Comparison of ENCODE assay signal across 1 cellular context in genomic region chr7:974820-975681, GRCh38.
TF ChIP-seq lines count a peak whose summit lies in the region.

TSS of gene COX19 (minus strand) at chr7:975549. CDS start at chr7:975509, 40 bp downstream.

TF ChIP-seq in K562, 482 proteins besides CTCF, POLR2A, EP300 and RAD21 (continued from another document and continues in another):
- TF ChIP-seq, protein P1, sequence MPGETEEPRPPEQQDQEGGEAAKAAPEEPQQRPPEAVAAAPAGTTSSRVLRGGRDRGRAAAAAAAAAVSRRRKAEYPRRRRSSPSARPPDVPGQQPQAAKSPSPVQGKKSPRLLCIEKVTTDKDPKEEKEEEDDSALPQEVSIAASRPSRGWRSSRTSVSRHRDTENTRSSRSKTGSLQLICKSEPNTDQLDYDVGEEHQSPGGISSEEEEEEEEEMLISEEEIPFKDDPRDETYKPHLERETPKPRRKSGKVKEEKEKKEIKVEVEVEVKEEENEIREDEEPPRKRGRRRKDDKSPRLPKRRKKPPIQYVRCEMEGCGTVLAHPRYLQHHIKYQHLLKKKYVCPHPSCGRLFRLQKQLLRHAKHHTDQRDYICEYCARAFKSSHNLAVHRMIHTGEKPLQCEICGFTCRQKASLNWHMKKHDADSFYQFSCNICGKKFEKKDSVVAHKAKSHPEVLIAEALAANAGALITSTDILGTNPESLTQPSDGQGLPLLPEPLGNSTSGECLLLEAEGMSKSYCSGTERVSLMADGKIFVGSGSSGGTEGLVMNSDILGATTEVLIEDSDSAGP (CRISPR knock-in tag; IDR thresholded peaks at IDR 0.05): peak; percentile 41; the same call in 1 of the 2 replicates
- TF ChIP-seq, protein P2, sequence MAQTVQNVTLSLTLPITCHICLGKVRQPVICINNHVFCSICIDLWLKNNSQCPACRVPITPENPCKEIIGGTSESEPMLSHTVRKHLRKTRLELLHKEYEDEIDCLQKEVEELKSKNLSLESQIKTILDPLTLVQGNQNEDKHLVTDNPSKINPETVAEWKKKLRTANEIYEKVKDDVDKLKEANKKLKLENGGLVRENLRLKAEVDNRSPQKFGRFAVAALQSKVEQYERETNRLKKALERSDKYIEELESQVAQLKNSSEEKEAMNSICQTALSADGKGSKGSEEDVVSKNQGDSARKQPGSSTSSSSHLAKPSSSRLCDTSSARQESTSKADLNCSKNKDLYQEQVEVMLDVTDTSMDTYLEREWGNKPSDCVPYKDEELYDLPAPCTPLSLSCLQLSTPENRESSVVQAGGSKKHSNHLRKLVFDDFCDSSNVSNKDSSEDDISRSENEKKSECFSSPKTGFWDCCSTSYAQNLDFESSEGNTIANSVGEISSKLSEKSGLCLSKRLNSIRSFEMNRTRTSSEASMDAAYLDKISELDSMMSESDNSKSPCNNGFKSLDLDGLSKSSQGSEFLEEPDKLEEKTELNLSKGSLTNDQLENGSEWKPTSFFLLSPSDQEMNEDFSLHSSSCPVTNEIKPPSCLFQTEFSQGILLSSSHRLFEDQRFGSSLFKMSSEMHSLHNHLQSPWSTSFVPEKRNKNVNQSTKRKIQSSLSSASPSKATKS (CRISPR knock-in tag; IDR thresholded peaks at IDR 0.05): no peak
- TF ChIP-seq NR2C2 (CRISPR knock-in tag; IDR thresholded peaks at IDR 0.05) (0 out of 2 replicates have a peak, but pooled peaks have one; percentile 71), NR2C2 (tag; IDR thresholded peaks at IDR 0.05) (peak; percentile 41; the same call in 1 of the 2 replicates), ETV5 (CRISPR knock-in tag; IDR thresholded peaks at IDR 0.05; ENCODE audit: low read depth) (peak; percentile 63; the same call in 1 of the 2 replicates), RREB1 (CRISPR knock-in tag; IDR thresholded peaks at IDR 0.05) (peak; percentile 29; the same call in 1 of the 2 replicates), ZNF75A (CRISPR knock-in tag; IDR thresholded peaks at IDR 0.05) (no peak), MBD2 (IDR thresholded peaks at IDR 0.05; ENCODE audit: borderline replicate concordance, low read depth) (peak; percentile 59; the same call in 1 of the 2 replicates), CBX2 (IDR thresholded peaks at IDR 0.05; ENCODE audit: insufficient read depth, low read length, poor library complexity, severe bottlenecking) (no peak), ZNF12 (CRISPR knock-in tag; IDR thresholded peaks at IDR 0.05) (peak; percentile 69; the same call in 1 of the 2 replicates), ZNF384 (IDR thresholded peaks at IDR 0.05; ENCODE audit: low read depth, low read length) (no peak), ZNF23 (CRISPR knock-in tag; IDR thresholded peaks at IDR 0.05) (no peak), FIP1L1 (IDR thresholded peaks at IDR 0.05; ENCODE audit: low read depth, low read length, poor library complexity, severe bottlenecking) (peak; percentile 80), E2F3 (CRISPR knock-in tag; IDR thresholded peaks at IDR 0.05) (no peak), TBL1XR1 (IDR thresholded peaks at IDR 0.05; ENCODE audit: low read length in 2 of 2) (peak in 1 of 2 experiments; percentile 39; a peak in 1 of 4 replicates), ZNF511 (CRISPR knock-in tag; IDR thresholded peaks at IDR 0.05) (peak; percentile 90), ETS1 (conservative IDR thresholded peaks at IDR 0.05; ENCODE audit: control insufficient read depth, low read depth, low read length) (peak; percentile 90), BHLHE40 (IDR thresholded peaks at IDR 0.05; ENCODE audit: low read length) (peak; percentile 47), SAFB (IDR thresholded peaks at IDR 0.05; ENCODE audit: borderline replicate concordance, low read depth, low read length) (0 out of 2 replicates have a peak, but pooled peaks have one; percentile 35), ATF6 (CRISPR knock-in tag; IDR thresholded peaks at IDR 0.05) (peak; percentile 45; the same call in 1 of the 2 replicates), NCOA1 (IDR thresholded peaks at IDR 0.05; ENCODE audit: low read depth) (no peak), HMGN3 (IDR thresholded peaks at IDR 0.05; ENCODE audit: borderline replicate concordance, extremely low read depth, insufficient read length, low read depth, low read length) (peak; percentile 52), SAP30 (IDR thresholded peaks at IDR 0.05; ENCODE audit: borderline replicate concordance, insufficient read depth, low read depth, low read length, poor library complexity, severe bottlenecking) (peak; percentile 75), SIN3A (IDR thresholded peaks at IDR 0.05; ENCODE audit: borderline replicate concordance in 2 of 2, control insufficient read depth in 1 of 2, low read depth in 2 of 2, low read length in 2 of 2) (peak in 1 of 2 experiments; percentile 85; a peak in 2 of 4 replicates), EGR1 (conservative IDR thresholded peaks at IDR 0.05) (peak; percentile 57), SOX6 (IDR thresholded peaks at IDR 0.05) (no peak), C11orf30 (IDR thresholded peaks at IDR 0.05; ENCODE audit: low read depth) (peak; percentile 81), POLR2H (tag; IDR thresholded peaks at IDR 0.05; ENCODE audit: low read depth) (no peak), CBX5 (IDR thresholded peaks at IDR 0.05; ENCODE audit: borderline replicate concordance, low read depth) (no peak), CCNT2 (IDR thresholded peaks at IDR 0.05; ENCODE audit: borderline replicate concordance, extremely low read depth, insufficient read length, low read depth, low read length) (peak; percentile 30), HMG20A (CRISPR knock-in tag; conservative IDR thresholded peaks at IDR 0.05) (no peak), CXXC5 (CRISPR knock-in tag; IDR thresholded peaks at IDR 0.05) (peak; percentile 86), NEUROD1 (IDR thresholded peaks at IDR 0.05; ENCODE audit: borderline replicate concordance, low read depth, low read length, partially characterized antibody) (peak; percentile 33), ZNF76 (CRISPR knock-in tag; IDR thresholded peaks at IDR 0.05; ENCODE audit: borderline replicate concordance) (0 out of 2 replicates have a peak, but pooled peaks have one; percentile 32), POLR2G (IDR thresholded peaks at IDR 0.05; ENCODE audit: low read depth, low read length) (peak; percentile 95), POLR2AphosphoS2 (IDR thresholded peaks at IDR 0.05; ENCODE audit: low read length) (peak; percentile 48; the same call in 1 of the 2 replicates), ARID4B (CRISPR knock-in tag; IDR thresholded peaks at IDR 0.05) (peak; percentile 96)
- TF ChIP-seq, protein P3, sequence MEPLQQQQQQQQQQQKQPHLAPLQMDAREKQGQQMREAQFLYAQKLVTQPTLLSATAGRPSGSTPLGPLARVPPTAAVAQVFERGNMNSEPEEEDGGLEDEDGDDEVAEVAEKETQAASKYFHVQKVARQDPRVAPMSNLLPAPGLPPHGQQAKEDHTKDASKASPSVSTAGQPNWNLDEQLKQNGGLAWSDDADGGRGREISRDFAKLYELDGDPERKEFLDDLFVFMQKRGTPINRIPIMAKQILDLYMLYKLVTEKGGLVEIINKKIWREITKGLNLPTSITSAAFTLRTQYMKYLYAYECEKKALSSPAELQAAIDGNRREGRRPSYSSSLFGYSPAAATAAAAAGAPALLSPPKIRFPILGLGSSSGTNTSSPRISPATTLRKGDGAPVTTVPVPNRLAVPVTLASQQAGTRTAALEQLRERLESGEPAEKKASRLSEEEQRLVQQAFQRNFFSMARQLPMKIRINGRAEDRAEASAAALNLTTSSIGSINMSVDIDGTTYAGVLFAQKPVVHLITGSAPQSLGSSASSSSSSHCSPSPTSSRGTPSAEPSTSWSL (CRISPR knock-in tag; IDR thresholded peaks at IDR 0.05; ENCODE audit: borderline replicate concordance): peak; percentile 71; the same call in 1 of the 2 replicates
